Comparison of ENCODE assay signal across 21 cellular contexts in genomic region chr1:226624526-226624925, GRCh38.
DNase-seq lines count a peak whose midpoint lies in the region; ATAC-seq and TF ChIP-seq lines count a peak whose summit lies in the region.
"Had no signal": no experiment of that assay in that cellular context is flagged by ENCODE, and none has a peak within 500 bp of the region (broad histone marks: within the 10 kb centered on the region; RNA-seq: fewer than 3 reads in every experiment).

No MANE protein-coding gene starts in this region.

- no peak for TF ChIP-seq EP300 in sigmoid colon (IDR thresholded peaks at IDR 0.05)

- peak; percentile 15 for DNase-seq in activated CD4-positive, CD25-positive, alpha-beta regulatory T cell treated with anti-CD3 and anti-CD28 coated beads, Interleukin-2, amount 50 U/mL, for 72 hours
- DNase-seq in PC-9 (peak; percentile 46 to 93), epithelial cell of esophagus (ENCODE audit: low read depth) (peak; percentile 95), sigmoid colon (peak; percentile 54), NCI-H82 treated with DMSO at 0.1 percent for 48 hours (lab: John Stamatoyannopoulos, UW; ENCODE audit: unreplicated experiment) (no peak), HT-29 (ENCODE audit: low spot score) (no peak), NCI-H1417 (lab: John Stamatoyannopoulos, UW) (no peak)
- DNase-seq: activated CD8-positive, alpha-beta memory T cell treated with anti-CD3 and anti-CD28 coated beads, Interleukin-2, amount 50 U/mL, for 48 hours; CD4-positive, CD25-positive, alpha-beta regulatory T cell; DND-41; effector memory CD8-positive, alpha-beta T cell; NCI-H82; stimulated activated CD4-positive, alpha-beta T cell treated with anti-CD3 and anti-CD28 coated beads, Interleukin-2, amount 100 ng/mL, for 48 hours; T-helper 1 cell had no signal

- WGBS in sigmoid colon, 2 donors = 94 to 97% methylated on average over 5 of the region's 5 CpGs

- H3K36me3 ChIP-seq in PC-9 (ENCODE audit: low read depth) = no peaks in the 10 kb centered on the region
- peaks cover 0 to under 1% (median 0%) of the 10 kb centered on the region in 4 donors for H3K36me3 ChIP-seq in sigmoid colon
- H3K36me3 ChIP-seq: cardiac muscle cell, neutrophil had no signal

- H3K9me3 ChIP-seq in PC-9 (ENCODE audit: insufficient read depth, low read depth) = no peaks in the 10 kb centered on the region
- H3K9me3 ChIP-seq in sigmoid colon = peaks cover 0 to 5% (median 2%) of the 10 kb centered on the region in 4 donors
- H3K9me3 ChIP-seq: neutrophil had no signal

- CTCF ChIA-PET in PC-9 (lab: Charles Lee) = interaction anchor here (0.6 to 0.7 kb wide), 3 partner anchors 9 to 768 kb away, joined by 5 to 12 read pairs (median 11); no protein-coding TSS in a partner anchor

- H3K4me3 ChIP-seq in PC-9 (no peak overlapping the region), epithelial cell of esophagus (ENCODE audit: low read length) (no peak overlapping the region), sigmoid colon (no peak overlapping the region)
- H3K4me3 ChIP-seq: cardiac muscle cell, GM12878 had no signal

- POLR2A ChIA-PET in PC-9 (lab: Charles Lee; ENCODE audit: unreplicated experiment) = interaction anchor here (0.6 kb wide), 1 partner anchor 115 kb away, joined by 12 read pairs; the partner anchor contains the start of gene ITPKB

- H3K27me3 ChIP-seq in PC-9 (ENCODE audit: insufficient read depth, low read depth) (no peaks in the 10 kb centered on the region), sigmoid colon (no peaks in the 10 kb centered on the region)
- H3K27me3 ChIP-seq: cardiac muscle cell had no signal

- H3K27ac ChIP-seq in PC-9 (peak overlapping the region; percentile 37; the same call in 1 of the 2 replicates), sigmoid colon (no peak overlapping the region)
- H3K27ac ChIP-seq: 22Rv1, cardiac muscle cell, neutrophil had no signal

- H4K20me1 ChIP-seq in PC-9 (ENCODE audit: insufficient read depth) = no peaks in the 10 kb centered on the region

- no peaks in the 10 kb centered on the region for H3K79me2 ChIP-seq in PC-9 (ENCODE audit: low read depth)

- peaks cover 15% of the 10 kb centered on the region; the same call in 1 of the 2 replicates for H3F3A ChIP-seq in PC-9 (ENCODE audit: insufficient read depth, low read depth)

- no peak for TF ChIP-seq CTCF in PC-9 (conservative IDR thresholded peaks at IDR 0.05)
- TF ChIP-seq CTCF in epithelial cell of esophagus (IDR thresholded peaks at IDR 0.05; ENCODE audit: insufficient read depth, low read depth, low read length, missing control alignments) = no peak
- no peak for TF ChIP-seq CTCF in sigmoid colon (IDR thresholded peaks at IDR 0.05)

- H3K9me2 ChIP-seq in PC-9 (ENCODE audit: insufficient read depth) = no peaks in the 10 kb centered on the region

- no TSS peak for BruUV-seq in PC-9 (replicated peaks; lab: Mats Ljungman, UMichigan)

- H2AFZ ChIP-seq in PC-9 = no peak overlapping the region

- peaks cover 10% of the 10 kb centered on the region; the same call in 1 of the 2 replicates for H3K4me1 ChIP-seq in PC-9 (replicated peaks; ENCODE audit: insufficient read depth)
- H3K4me1 ChIP-seq in sigmoid colon = peaks cover 0 to 32% (median 20%) of the 10 kb centered on the region in 4 donors

- intact Hi-C loops in PC-9 (cut with micrococcal nuclease; ENCODE audit: unreplicated experiment) = loop anchor here (10.0 kb wide), 2 partner anchors 200 to 360 kb away; no protein-coding TSS in a partner anchor
- intact Hi-C loops in sigmoid colon (cut with DNase I) = no loop called here

- no peak for TF ChIP-seq POLR2A in sigmoid colon (IDR thresholded peaks at IDR 0.05)

- 0 out of 2 replicates have a peak overlapping the region, but pooled peaks have one; percentile 27 for H3K4me2 ChIP-seq in PC-9

- ATAC-seq in activated CD4-positive, CD25-positive, alpha-beta regulatory T cell treated with anti-CD3 and anti-CD28 coated beads, Interleukin-2, amount 50 U/mL, for 24 hours = no peak
- ATAC-seq: activated naive CD4-positive, alpha-beta T cell treated with anti-CD3 and anti-CD28 coated beads, Interleukin-2, amount 50 U/mL, for 72 hours; effector memory CD8-positive, alpha-beta T cell; GM12878; sciatic nerve had no signal

Comparison
In these comparisons a context has a peak if more than half of its experiments do, and no peak if none do; other contexts are left out.
1. DNase-seq: peak in activated CD4-positive, CD25-positive, alpha-beta regulatory T cell treated with anti-CD3 and anti-CD28 coated beads, Interleukin-2, amount 50 U/mL, for 72 hours (single experiment), PC-9 (2 of 2), epithelial cell of esophagus (single experiment) and sigmoid colon (single experiment); none in NCI-H82 treated with DMSO at 0.1 percent for 48 hours (single experiment), HT-29 (single experiment) and NCI-H1417 (0 of 3).